ENCODE assay signal across 1 cellular context in genomic region chr1:75908717-75909152, GRCh38.
TF ChIP-seq lines count a peak whose summit lies in the region.

No MANE protein-coding gene starts in this region.

TF ChIP-seq in HEK293, 187 proteins besides CTCF, POLR2A, EP300 and RAD21 (continued from another document):
- no peak for TF ChIP-seq INSM2 (tag by site-specific recombination; IDR thresholded peaks at IDR 0.05)
- peak; percentile 74; the same call in 1 of the 2 replicates for TF ChIP-seq MZF1 (tag by site-specific recombination; IDR thresholded peaks at IDR 0.05; ENCODE audit: borderline replicate concordance)
- no peak for TF ChIP-seq MYNN (tag by site-specific recombination; IDR thresholded peaks at IDR 0.05; ENCODE audit: borderline replicate concordance)
- TF ChIP-seq PRDM10 (tag by site-specific recombination; IDR thresholded peaks at IDR 0.05) = peak; percentile 88
- no peak for TF ChIP-seq SCRT2 (tag by site-specific recombination; IDR thresholded peaks at IDR 0.05)
- no peak for TF ChIP-seq ZBTB26 (tag by site-specific recombination; optimal IDR thresholded peaks at IDR 0.05)
